ENCODE assay signal across 8 cellular contexts in genomic region chr7:30596043-30596641, GRCh38. TPM values are rescaled to one million over a fixed set of nuclear protein-coding genes. Genes with fewer than 3 reads are reported as not detected.
DNase-seq lines count a peak whose midpoint lies in the region; ATAC-seq, FAIRE-seq and TF ChIP-seq lines count a peak whose summit lies in the region.

No MANE protein-coding gene starts in this region.

- FAIRE-seq in small intestine (lab: Jason Lieb, UNC) (no peak), H54 (lab: Jason Lieb, UNC) (no peak)

- H3K4me1 ChIP-seq in heart right ventricle (peaks cover 0 to 50% (median 25%) of the 10 kb centered on the region in 9 donors), small intestine (ENCODE audit: control insufficient read depth in 2 of 2, insufficient read depth in 1 of 2, low read depth in 1 of 2, low read length in 1 of 2) (peaks cover 0 to 3% of the 10 kb centered on the region in 2 donors)

- H3K36me3 ChIP-seq in heart right ventricle = peaks cover 0 to 29% (median 15%) of the 10 kb centered on the region in 9 donors
- peaks cover 6 to 8% of the 10 kb centered on the region in 2 donors for H3K36me3 ChIP-seq in small intestine (ENCODE audit: control insufficient read depth in 2 of 2, insufficient read depth in 2 of 2, low read length in 2 of 2)

- DNase-seq in heart right ventricle = no peak
- DNase-seq in cardiac septum (ENCODE audit: low spot score) = no peak
- DNase-seq in NAMALWA (ENCODE audit: low spot score) = peak; percentile 83
- DNase-seq in activated naive CD4-positive, alpha-beta T cell treated with anti-CD3 and anti-CD28 coated beads for 36 hours = peak; percentile 33
- peak; percentile 37 for DNase-seq in hepatic stellate cell (ENCODE audit: low spot score)
- peak; percentile 25 for DNase-seq in small intestine
- no peak for DNase-seq in H54 (ENCODE audit: insufficient read length, low spot score)

- CTCF ChIA-PET in activated naive CD4-positive, alpha-beta T cell treated with anti-CD3 and anti-CD28 coated beads for 36 hours (lab: Charles Lee) = interaction anchor here (0.6 kb wide), 1 partner anchor 534 kb away, joined by 3 read pairs; no protein-coding TSS in a partner anchor

- H3K27ac ChIP-seq in heart right ventricle (peak overlapping the region in 5 of 10 donors; percentile 92 to 97 (median 95)), small intestine (ENCODE audit: low read depth in 1 of 2, low read length in 1 of 2) (peak overlapping the region in 1 of 2 donors; percentile 99)

- peak overlapping the region; percentile 97 for H3K27ac Mint-ChIP-seq in activated naive CD4-positive, alpha-beta T cell treated with anti-CD3 and anti-CD28 coated beads for 36 hours

- intact Hi-C loops in heart right ventricle (cut with DNase I) = no loop called here
- intact Hi-C loops in cardiac septum (cut with DNase I) = no loop called here
- intact Hi-C loops in activated naive CD4-positive, alpha-beta T cell treated with anti-CD3 and anti-CD28 coated beads for 36 hours (cut with micrococcal nuclease) = loop anchor here (10.0 kb wide), 1 partner anchor 431 kb away; no protein-coding TSS in a partner anchor

- no peak for TF ChIP-seq CTCF in heart right ventricle (IDR thresholded peaks at IDR 0.05)

- no peaks in the 10 kb centered on the region for H3K27me3 Mint-ChIP-seq in activated naive CD4-positive, alpha-beta T cell treated with anti-CD3 and anti-CD28 coated beads for 36 hours (ENCODE audit: low read depth)

- WGBS in heart right ventricle, 2 donors = 29 to 36% methylated on average over 14 of the region's 14 CpGs
- WGBS in small intestine, 3 donors = 2 to 13% (median 7%) methylated on average over 14 of the region's 14 CpGs

- ATAC-seq in heart right ventricle (no peak), GM18867 (IDR thresholded peaks at IDR 0.05; ENCODE audit: unreplicated experiment) (no peak)

- no peaks in the 10 kb centered on the region for H3K9me3 Mint-ChIP-seq in activated naive CD4-positive, alpha-beta T cell treated with anti-CD3 and anti-CD28 coated beads for 36 hours

- H3K9me3 ChIP-seq in heart right ventricle (no peaks in the 10 kb centered on the region), small intestine (ENCODE audit: control insufficient read depth, low read depth) (no peaks in the 10 kb centered on the region)

- H3K4me3 Mint-ChIP-seq in activated naive CD4-positive, alpha-beta T cell treated with anti-CD3 and anti-CD28 coated beads for 36 hours = peak overlapping the region; percentile 96

- no peaks in the 10 kb centered on the region for H3K27me3 ChIP-seq in heart right ventricle
- no peaks in the 10 kb centered on the region for H3K27me3 ChIP-seq in small intestine (ENCODE audit: control insufficient read depth in 2 of 2, insufficient read depth in 2 of 2, low read length in 2 of 2)

- H3K36me3 Mint-ChIP-seq in activated naive CD4-positive, alpha-beta T cell treated with anti-CD3 and anti-CD28 coated beads for 36 hours (ENCODE audit: low read depth) = peaks cover 61% of the 10 kb centered on the region

- peaks cover 51% of the 10 kb centered on the region for H3K4me1 Mint-ChIP-seq in activated naive CD4-positive, alpha-beta T cell treated with anti-CD3 and anti-CD28 coated beads for 36 hours (ENCODE audit: low read depth)

- no peak for TF ChIP-seq POLR2A in H54 (IDR thresholded peaks at IDR 0.05; ENCODE audit: low read depth, low read length)

- H3K4me3 ChIP-seq in heart right ventricle (peak overlapping the region in 9 of 10 donors; percentile 73 to 97 (median 89)), small intestine (ENCODE audit: low read depth in 1 of 2, low read length in 2 of 2) (peak overlapping the region; percentile 79 to 87)

RNA-seq across cellular contexts. Expression of gene GARS1, which starts 1.5 kb away (rescaled TPM):
- total RNA-seq in heart right ventricle (10 to 100 TPM; 36.5 to 52.2 (median 40.8) TPM), cardiac septum (51.2 TPM)
- polyA plus RNA-seq in heart right ventricle (10 to 100 TPM; 52.3 to 95.6 TPM), small intestine (100 to 1,000 TPM in 1 of 3 donors, 10 to 100 TPM in 2; 36.5 to 144 (median 88.1) TPM)
- 100 to 1,000 TPM; 367 to 385 TPM for total RNA-seq in activated naive CD4-positive, alpha-beta T cell treated with anti-CD3 and anti-CD28 coated beads for 36 hours

Comparison
In these comparisons a context has a peak if more than half of its experiments do, and no peak if none do; other contexts are left out.
1. DNase-seq: peak in NAMALWA (single experiment), activated naive CD4-positive, alpha-beta T cell treated with anti-CD3 and anti-CD28 coated beads for 36 hours (single experiment), hepatic stellate cell (single experiment) and small intestine (single experiment); none in heart right ventricle (0 of 2), cardiac septum (single experiment) and H54 (single experiment).